In the genomic region with DNA sequence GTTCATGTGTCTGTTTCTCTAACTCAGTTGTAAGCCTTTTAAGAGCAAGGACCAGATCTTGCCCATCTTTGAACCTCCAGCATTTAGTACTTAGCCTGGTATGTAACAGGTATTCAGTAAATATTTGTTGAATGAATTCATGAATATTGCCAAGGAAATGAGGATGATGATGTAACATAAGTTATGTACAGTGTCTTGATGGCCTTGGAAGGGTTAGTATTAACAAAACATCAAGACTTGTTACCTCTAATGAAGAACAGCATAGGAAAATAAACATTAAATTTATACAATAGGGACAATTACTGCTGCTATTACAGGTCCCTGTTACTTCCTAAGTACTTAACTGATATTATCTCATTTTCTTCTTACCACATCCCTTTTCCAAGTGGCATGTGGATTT, we compare ENCODE assay signal across 19 cellular contexts.
DNase-seq lines count a peak whose midpoint lies in the region; ATAC-seq and TF ChIP-seq lines count a peak whose summit lies in the region.
"Had no signal": no experiment of that assay in that cellular context is flagged by ENCODE, and none has a peak within 500 bp of the region (broad histone marks: within the 10 kb centered on the region; RNA-seq: fewer than 3 reads in every experiment).

No MANE protein-coding gene starts in this region.

- no peak overlapping the region for H3K9ac ChIP-seq in rectal smooth muscle tissue (ENCODE audit: low read length)
- H3K9ac ChIP-seq: parathyroid adenoma had no signal

- intact Hi-C loops in esophagus muscularis mucosa (cut with DNase I): no loop called here

- H3K36me3 ChIP-seq in esophagus muscularis mucosa: no peaks in the 10 kb centered on the region
- H3K36me3 ChIP-seq in rectal smooth muscle tissue (ENCODE audit: control insufficient read depth, insufficient read depth, low read length): no peaks in the 10 kb centered on the region
- no peaks in the 10 kb centered on the region for H3K36me3 ChIP-seq in H7 (replicated peaks; ENCODE audit: control insufficient read depth, insufficient read depth, low read length)
- H3K36me3 ChIP-seq: Peyer's patch, thoracic aorta had no signal

- no peaks in the 10 kb centered on the region for H3K9me3 ChIP-seq in esophagus muscularis mucosa
- H3K9me3 ChIP-seq: Peyer's patch, thoracic aorta had no signal

- H3K4me1 ChIP-seq in esophagus muscularis mucosa (peaks cover 0 to 38% (median 8%) of the 10 kb centered on the region in 4 donors), rectal smooth muscle tissue (ENCODE audit: control insufficient read depth, insufficient read depth, low read length) (peaks cover 4% of the 10 kb centered on the region)

- no peak for TF ChIP-seq POLR2A in esophagus muscularis mucosa (IDR thresholded peaks at IDR 0.05; ENCODE audit: low read depth)

- TF ChIP-seq EP300 in esophagus muscularis mucosa (IDR thresholded peaks at IDR 0.05): no peak

- peak; percentile 54 for DNase-seq in EH (ENCODE audit: low read depth)
- DNase-seq in esophagus muscularis mucosa (ENCODE audit: extremely low spot score): no peak
- no peak for DNase-seq in H7
- DNase-seq in medulla oblongata (ENCODE audit: extremely low spot score): no peak
- DNase-seq in effector CD8-positive, alpha-beta T cell (lab: John Stamatoyannopoulos, UW): no peak
- DNase-seq: activated CD4-positive, alpha-beta T cell treated with anti-CD3 and anti-CD28 coated beads, Interleukin-2, amount 10 ng/mL, durations not matched to agents 24 days and 14 days; activated CD8-positive, alpha-beta memory T cell treated with anti-CD3 and anti-CD28 coated beads, Interleukin-2, amount 50 U/mL, for 48 hours; activated naive CD4-positive, alpha-beta T cell; DMS 273 treated with DMSO at 0.1 percent for 48 hours; naive thymus-derived CD8-positive, alpha-beta T cell; NCI-H2227 treated with DMSO at 0.1 percent for 48 hours; Peyer's patch; small intestine; T1000 had no signal

- ATAC-seq in HG03196 (IDR thresholded peaks at IDR 0.05; ENCODE audit: unreplicated experiment): no peak
- ATAC-seq: naive thymus-derived CD8-positive, alpha-beta T cell had no signal

- H3K4me3 ChIP-seq in esophagus muscularis mucosa (no peak overlapping the region), rectal smooth muscle tissue (ENCODE audit: low read length) (no peak overlapping the region), H7 (ENCODE audit: insufficient read depth, low read depth, low read length) (no peak overlapping the region)
- H3K4me3 ChIP-seq: Peyer's patch, thoracic aorta had no signal

- peak overlapping the region in 3 of 4 donors; percentile 49 to 60 (median 57) for H3K27ac ChIP-seq in esophagus muscularis mucosa (replicated peaks in 1 of 4)
- peak overlapping the region; percentile 56 for H3K27ac ChIP-seq in rectal smooth muscle tissue (ENCODE audit: low read depth, low read length)
- H3K27ac ChIP-seq: parathyroid adenoma, thoracic aorta had no signal

- H3K27me3 ChIP-seq in esophagus muscularis mucosa: no peaks in the 10 kb centered on the region
- H3K27me3 ChIP-seq in rectal smooth muscle tissue (ENCODE audit: control insufficient read depth, insufficient read depth, low read length): no peaks in the 10 kb centered on the region
- no peaks in the 10 kb centered on the region for H3K27me3 ChIP-seq in H7 (ENCODE audit: control insufficient read depth, insufficient read depth, low read length)
- H3K27me3 ChIP-seq: Peyer's patch had no signal

- no peak for TF ChIP-seq CTCF in esophagus muscularis mucosa (IDR thresholded peaks at IDR 0.05)

TF ChIP-seq in PFSK-1, 5 proteins besides CTCF, POLR2A, EP300 and RAD21:
- TF ChIP-seq, protein P1, sequence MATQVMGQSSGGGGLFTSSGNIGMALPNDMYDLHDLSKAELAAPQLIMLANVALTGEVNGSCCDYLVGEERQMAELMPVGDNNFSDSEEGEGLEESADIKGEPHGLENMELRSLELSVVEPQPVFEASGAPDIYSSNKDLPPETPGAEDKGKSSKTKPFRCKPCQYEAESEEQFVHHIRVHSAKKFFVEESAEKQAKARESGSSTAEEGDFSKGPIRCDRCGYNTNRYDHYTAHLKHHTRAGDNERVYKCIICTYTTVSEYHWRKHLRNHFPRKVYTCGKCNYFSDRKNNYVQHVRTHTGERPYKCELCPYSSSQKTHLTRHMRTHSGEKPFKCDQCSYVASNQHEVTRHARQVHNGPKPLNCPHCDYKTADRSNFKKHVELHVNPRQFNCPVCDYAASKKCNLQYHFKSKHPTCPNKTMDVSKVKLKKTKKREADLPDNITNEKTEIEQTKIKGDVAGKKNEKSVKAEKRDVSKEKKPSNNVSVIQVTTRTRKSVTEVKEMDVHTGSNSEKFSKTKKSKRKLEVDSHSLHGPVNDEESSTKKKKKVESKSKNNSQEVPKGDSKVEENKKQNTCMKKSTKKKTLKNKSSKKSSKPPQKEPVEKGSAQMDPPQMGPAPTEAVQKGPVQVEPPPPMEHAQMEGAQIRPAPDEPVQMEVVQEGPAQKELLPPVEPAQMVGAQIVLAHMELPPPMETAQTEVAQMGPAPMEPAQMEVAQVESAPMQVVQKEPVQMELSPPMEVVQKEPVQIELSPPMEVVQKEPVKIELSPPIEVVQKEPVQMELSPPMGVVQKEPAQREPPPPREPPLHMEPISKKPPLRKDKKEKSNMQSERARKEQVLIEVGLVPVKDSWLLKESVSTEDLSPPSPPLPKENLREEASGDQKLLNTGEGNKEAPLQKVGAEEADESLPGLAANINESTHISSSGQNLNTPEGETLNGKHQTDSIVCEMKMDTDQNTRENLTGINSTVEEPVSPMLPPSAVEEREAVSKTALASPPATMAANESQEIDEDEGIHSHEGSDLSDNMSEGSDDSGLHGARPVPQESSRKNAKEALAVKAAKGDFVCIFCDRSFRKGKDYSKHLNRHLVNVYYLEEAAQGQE (IDR thresholded peaks at IDR 0.05; ENCODE audit: insufficient read depth in 1 of 2, low read depth in 2 of 2, low read length in 2 of 2): no peak
- TF ChIP-seq POLR2AphosphoS5 (IDR thresholded peaks at IDR 0.05; ENCODE audit: low read depth, low read length): peak; percentile 48; the same call in 1 of the 2 replicates
